In genomic region chr10:18658992-18659783, GRCh38 we compare ENCODE assay signal across 8 cellular contexts. TPM values are rescaled to one million over a fixed set of nuclear protein-coding genes. Genes with fewer than 3 reads are reported as not detected.
DNase-seq lines count a peak whose midpoint lies in the region; ATAC-seq and TF ChIP-seq lines count a peak whose summit lies in the region.

Gene ARL5B, plus strand, starts transcription at chr10:18659431. Its CDS starts 207 bp downstream, at chr10:18659638.

- under 1% methylated on average over 73 of the region's 73 CpGs for WGBS in liver

- TF ChIP-seq CTCF in C4-2B (conservative IDR thresholded peaks at IDR 0.05) (no peak), dorsolateral prefrontal cortex (IDR thresholded peaks at IDR 0.05 in 54 of 56, conservative IDR thresholded peaks at IDR 0.05 in 2 of 56; ENCODE audit: low read depth in 1 of 56, partially characterized antibody in 56 of 56) (peak in 14 of 56 donors; percentile 5 to 35 (median 22)), liver (IDR thresholded peaks at IDR 0.05; ENCODE audit: low read depth, low read length, missing input control) (no peak)

- peaks cover 9 to 28% (median 14%) of the 10 kb centered on the region in 4 donors for H3K4me1 ChIP-seq in liver (ENCODE audit: control insufficient read depth in 4 of 4, insufficient read depth in 4 of 4, low read length in 3 of 4)

- H3K9me3 ChIP-seq in liver (ENCODE audit: control insufficient read depth in 4 of 4, low read length in 3 of 4): no peaks in the 10 kb centered on the region

- intact Hi-C loops in dorsolateral prefrontal cortex (cut with DNase I): loop anchor here (1.0 to 10.0 kb wide), 2 partner anchors 8 to 1014 kb away; partner anchors contain the start of genes NSUN6 (in 2 of the 2) and STAM (in 1 of the 2)

- peaks cover 0 to 3% (median 0%) of the 10 kb centered on the region in 4 donors for H3K36me3 ChIP-seq in liver (ENCODE audit: control insufficient read depth in 4 of 4, insufficient read depth in 3 of 4, low read depth in 1 of 4, low read length in 3 of 4)

- H3K27me3 ChIP-seq in dorsolateral prefrontal cortex (no peaks in the 10 kb centered on the region), liver (ENCODE audit: control insufficient read depth in 4 of 4, insufficient read depth in 4 of 4, low read length in 3 of 4) (no peaks in the 10 kb centered on the region)

- ATAC-seq in GM19372 (IDR thresholded peaks at IDR 0.05; ENCODE audit: low read depth, unreplicated experiment) (peak; percentile 84), HG03558 (IDR thresholded peaks at IDR 0.05; ENCODE audit: extremely low read depth, unreplicated experiment) (peak; percentile 69)

- TF ChIP-seq RAD21 in liver (IDR thresholded peaks at IDR 0.05): peak; percentile 42 to 46

- peak within 1 kb of the TSS; percentile 89 for H3K27ac ChIP-seq in C4-2B
- peak within 1 kb of the TSS; percentile 47 to 97 (median 92) for H3K27ac ChIP-seq in dorsolateral prefrontal cortex
- H3K27ac ChIP-seq in liver (ENCODE audit: low read depth in 1 of 2, low read length in 2 of 2): peak within 1 kb of the TSS; percentile 99 to 100

- DNase-seq in NCI-H748 treated with DMSO at 0.1 percent for 48 hours (lab: John Stamatoyannopoulos, UW) (peak; percentile 76), dorsolateral prefrontal cortex (peak; percentile 90 to 98 (median 96))
- peak; percentile 96 to 97 for DNase-seq in activated CD4-positive, alpha-beta T cell treated with anti-CD3 and anti-CD28 coated beads, Interleukin-2, amount 50 U/mL, for 48 hours
- DNase-seq in stimulated activated CD4-positive, alpha-beta T cell treated with anti-CD3 and anti-CD28 coated beads, Interleukin-4, amount 100 ng/mL, for 24 hours: peak; percentile 96

- H3K4me3 ChIP-seq in dorsolateral prefrontal cortex (peak within 1 kb of the TSS; percentile 63 to 100 (median 94)), liver (ENCODE audit: low read depth in 1 of 3, low read length in 3 of 3) (peak within 1 kb of the TSS; percentile 83 to 99 (median 89))

- H3K9ac ChIP-seq in liver (ENCODE audit: low read depth in 1 of 2, low read length in 2 of 2): peak within 1 kb of the TSS; percentile 99 to 100

TF ChIP-seq in liver, 16 proteins besides CTCF, POLR2A, EP300 and RAD21:
- TF ChIP-seq EGR1 (IDR thresholded peaks at IDR 0.05; ENCODE audit: low read depth in 2 of 2) (peak in 1 of 2 donors; percentile 91), HNF4G (IDR thresholded peaks at IDR 0.05) (no peak), JUND (IDR thresholded peaks at IDR 0.05) (no peak), GABPA (IDR thresholded peaks at IDR 0.05 in 1 of 2, conservative IDR thresholded peaks at IDR 0.05 in 1 of 2) (peak; percentile 86 to 94), ATF3 (IDR thresholded peaks at IDR 0.05) (no peak), YY1 (IDR thresholded peaks at IDR 0.05) (peak; percentile 81), ZBTB33 (IDR thresholded peaks at IDR 0.05) (peak; percentile 88), RXRA (IDR thresholded peaks at IDR 0.05) (peak; percentile 60 to 73), FOXA1 (IDR thresholded peaks at IDR 0.05) (peak; percentile 52), TAF1 (conservative IDR thresholded peaks at IDR 0.05) (peak; percentile 86), REST (IDR thresholded peaks at IDR 0.05) (peak; percentile 93), NR2F2 (IDR thresholded peaks at IDR 0.05) (no peak), SP1 (IDR thresholded peaks at IDR 0.05) (peak; percentile 78), FOXA2 (IDR thresholded peaks at IDR 0.05) (peak; percentile 28), HNF4A (conservative IDR thresholded peaks at IDR 0.05) (peak; percentile 20 to 58), MAX (IDR thresholded peaks at IDR 0.05) (peak; percentile 92)

RNA-seq across cellular contexts. Expression of gene ARL5B, which starts in this region (rescaled TPM):
- 10 to 100 TPM in 115 of 120 experiments, 1 to 10 TPM in 5; 8.6 to 19.9 (median 13.1) TPM for total RNA-seq in dorsolateral prefrontal cortex
- 10 to 100 TPM; 18.6 to 19.5 TPM for total RNA-seq in liver
- 1 to 10 TPM; 5.2 to 6.0 TPM for polyA plus RNA-seq in liver

Comparison
In these comparisons a context has a peak if more than half of its experiments do, and no peak if none do; other contexts are left out.
1. Peak in every context shown above with its lines: DNase-seq, ATAC-seq, H3K4me3 ChIP-seq and H3K27ac ChIP-seq.